In the genomic region with DNA sequence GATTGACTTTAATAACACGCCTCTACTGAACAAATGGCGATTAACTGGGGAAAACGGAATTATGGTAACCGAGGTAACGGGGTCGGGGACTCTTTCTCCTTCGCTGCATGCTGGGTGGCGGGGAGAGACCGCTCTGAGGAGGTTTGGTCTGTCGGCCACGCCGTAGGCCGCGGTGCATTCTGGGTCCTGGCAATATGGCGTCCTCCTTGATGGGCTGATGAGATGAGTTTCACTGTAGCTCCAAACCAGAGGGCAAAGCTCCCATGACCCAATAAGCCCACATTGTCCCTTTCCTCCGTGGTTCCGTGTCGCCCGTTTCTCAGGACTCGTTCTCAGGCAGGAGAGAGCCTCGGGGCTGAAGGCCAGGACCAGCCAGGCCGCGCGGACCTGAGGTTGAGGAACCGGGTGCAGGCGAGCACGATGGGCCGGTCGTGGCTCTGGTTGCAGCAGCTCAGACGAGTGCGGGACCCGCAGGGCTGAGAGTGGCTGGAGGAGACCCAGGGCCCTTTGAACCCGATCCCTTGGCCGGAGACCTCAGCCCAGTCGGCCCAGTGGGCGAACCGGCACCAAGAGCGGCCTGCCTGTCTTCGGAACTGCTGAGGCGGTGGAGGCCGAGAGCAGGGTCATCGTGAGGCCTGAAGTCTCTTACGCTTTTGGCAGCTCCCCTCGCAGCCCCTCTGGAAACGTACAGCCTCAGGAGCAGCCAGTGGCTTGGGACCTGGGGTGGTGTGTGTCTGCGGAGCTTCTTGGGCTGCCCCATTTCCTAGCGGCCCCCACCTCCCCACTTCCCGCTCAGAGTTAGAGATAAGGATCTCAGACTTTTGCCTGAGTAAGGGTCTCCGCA, we compare ENCODE assay signal across 1 cellular context.
TF ChIP-seq lines count a peak whose summit lies in the region.

A gene with protein sequence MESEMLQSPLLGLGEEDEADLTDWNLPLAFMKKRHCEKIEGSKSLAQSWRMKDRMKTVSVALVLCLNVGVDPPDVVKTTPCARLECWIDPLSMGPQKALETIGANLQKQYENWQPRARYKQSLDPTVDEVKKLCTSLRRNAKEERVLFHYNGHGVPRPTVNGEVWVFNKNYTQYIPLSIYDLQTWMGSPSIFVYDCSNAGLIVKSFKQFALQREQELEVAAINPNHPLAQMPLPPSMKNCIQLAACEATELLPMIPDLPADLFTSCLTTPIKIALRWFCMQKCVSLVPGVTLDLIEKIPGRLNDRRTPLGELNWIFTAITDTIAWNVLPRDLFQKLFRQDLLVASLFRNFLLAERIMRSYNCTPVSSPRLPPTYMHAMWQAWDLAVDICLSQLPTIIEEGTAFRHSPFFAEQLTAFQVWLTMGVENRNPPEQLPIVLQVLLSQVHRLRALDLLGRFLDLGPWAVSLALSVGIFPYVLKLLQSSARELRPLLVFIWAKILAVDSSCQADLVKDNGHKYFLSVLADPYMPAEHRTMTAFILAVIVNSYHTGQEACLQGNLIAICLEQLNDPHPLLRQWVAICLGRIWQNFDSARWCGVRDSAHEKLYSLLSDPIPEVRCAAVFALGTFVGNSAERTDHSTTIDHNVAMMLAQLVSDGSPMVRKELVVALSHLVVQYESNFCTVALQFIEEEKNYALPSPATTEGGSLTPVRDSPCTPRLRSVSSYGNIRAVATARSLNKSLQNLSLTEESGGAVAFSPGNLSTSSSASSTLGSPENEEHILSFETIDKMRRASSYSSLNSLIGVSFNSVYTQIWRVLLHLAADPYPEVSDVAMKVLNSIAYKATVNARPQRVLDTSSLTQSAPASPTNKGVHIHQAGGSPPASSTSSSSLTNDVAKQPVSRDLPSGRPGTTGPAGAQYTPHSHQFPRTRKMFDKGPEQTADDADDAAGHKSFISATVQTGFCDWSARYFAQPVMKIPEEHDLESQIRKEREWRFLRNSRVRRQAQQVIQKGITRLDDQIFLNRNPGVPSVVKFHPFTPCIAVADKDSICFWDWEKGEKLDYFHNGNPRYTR (N-terminal part only) (plus strand): TSS at position 184 of the 844 bp plus-strand sequence. CDS start 792 bp downstream, outside the sequence.

TF ChIP-seq in K562, 482 proteins besides CTCF, POLR2A, EP300 and RAD21 (continued from another document and continues in another):
- TF ChIP-seq, protein P1, sequence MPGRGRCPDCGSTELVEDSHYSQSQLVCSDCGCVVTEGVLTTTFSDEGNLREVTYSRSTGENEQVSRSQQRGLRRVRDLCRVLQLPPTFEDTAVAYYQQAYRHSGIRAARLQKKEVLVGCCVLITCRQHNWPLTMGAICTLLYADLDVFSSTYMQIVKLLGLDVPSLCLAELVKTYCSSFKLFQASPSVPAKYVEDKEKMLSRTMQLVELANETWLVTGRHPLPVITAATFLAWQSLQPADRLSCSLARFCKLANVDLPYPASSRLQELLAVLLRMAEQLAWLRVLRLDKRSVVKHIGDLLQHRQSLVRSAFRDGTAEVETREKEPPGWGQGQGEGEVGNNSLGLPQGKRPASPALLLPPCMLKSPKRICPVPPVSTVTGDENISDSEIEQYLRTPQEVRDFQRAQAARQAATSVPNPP (IDR thresholded peaks at IDR 0.05; ENCODE audit: borderline replicate concordance, insufficient read depth, insufficient read length): no peak
- TF ChIP-seq KAT7 (CRISPR knock-in tag; IDR thresholded peaks at IDR 0.05; ENCODE audit: borderline replicate concordance) (peak; percentile 88; the same call in 1 of the 2 replicates), ATF7 (IDR thresholded peaks at IDR 0.05) (peak; percentile 55; the same call in 1 of the 2 replicates), ZNF431 (CRISPR knock-in tag; IDR thresholded peaks at IDR 0.05) (peak; percentile 74; the same call in 1 of the 2 replicates), TAF1 (IDR thresholded peaks at IDR 0.05; ENCODE audit: control insufficient read depth, extremely low read depth, insufficient read depth, low read length, severe bottlenecking) (peak; percentile 98), ATF1 (CRISPR knock-in tag; IDR thresholded peaks at IDR 0.05) (no peak), ATF1 (tag; IDR thresholded peaks at IDR 0.05) (peak; percentile 49; the same call in 1 of the 2 replicates), ZNF282 (CRISPR knock-in tag; IDR thresholded peaks at IDR 0.05) (0 out of 2 replicates have a peak, but pooled peaks have one; percentile 68), JUND (IDR thresholded peaks at IDR 0.05; ENCODE audit: borderline replicate concordance, low read depth, low read length) (peak; percentile 44; the same call in 1 of the 2 replicates), JUND (tag; IDR thresholded peaks at IDR 0.05; ENCODE audit: borderline replicate concordance, low read depth, low read length) (peak; percentile 15; the same call in 2 of the 3 replicates), KLF16 (IDR thresholded peaks at IDR 0.05) (peak; percentile 91), CBX2 (IDR thresholded peaks at IDR 0.05; ENCODE audit: insufficient read depth, low read length, poor library complexity, severe bottlenecking) (no peak), HMG20B (CRISPR knock-in tag; IDR thresholded peaks at IDR 0.05) (no peak), PCBP2 (IDR thresholded peaks at IDR 0.05; ENCODE audit: low read depth, low read length, poor library complexity, severe bottlenecking) (no peak), RNF2 (IDR thresholded peaks at IDR 0.05) (peak; percentile 82), FIP1L1 (IDR thresholded peaks at IDR 0.05; ENCODE audit: low read depth, low read length, poor library complexity, severe bottlenecking) (peak; percentile 72), ASH1L (IDR thresholded peaks at IDR 0.05; ENCODE audit: borderline replicate concordance, low read depth, partially characterized antibody) (no peak), KLF1 (tag; IDR thresholded peaks at IDR 0.05) (no peak), HDAC2 (IDR thresholded peaks at IDR 0.05) (peak; percentile 89; the same call in 1 of the 2 replicates), SP1 (CRISPR knock-in tag; IDR thresholded peaks at IDR 0.05) (peak; percentile 60)
- TF ChIP-seq, protein P2, sequence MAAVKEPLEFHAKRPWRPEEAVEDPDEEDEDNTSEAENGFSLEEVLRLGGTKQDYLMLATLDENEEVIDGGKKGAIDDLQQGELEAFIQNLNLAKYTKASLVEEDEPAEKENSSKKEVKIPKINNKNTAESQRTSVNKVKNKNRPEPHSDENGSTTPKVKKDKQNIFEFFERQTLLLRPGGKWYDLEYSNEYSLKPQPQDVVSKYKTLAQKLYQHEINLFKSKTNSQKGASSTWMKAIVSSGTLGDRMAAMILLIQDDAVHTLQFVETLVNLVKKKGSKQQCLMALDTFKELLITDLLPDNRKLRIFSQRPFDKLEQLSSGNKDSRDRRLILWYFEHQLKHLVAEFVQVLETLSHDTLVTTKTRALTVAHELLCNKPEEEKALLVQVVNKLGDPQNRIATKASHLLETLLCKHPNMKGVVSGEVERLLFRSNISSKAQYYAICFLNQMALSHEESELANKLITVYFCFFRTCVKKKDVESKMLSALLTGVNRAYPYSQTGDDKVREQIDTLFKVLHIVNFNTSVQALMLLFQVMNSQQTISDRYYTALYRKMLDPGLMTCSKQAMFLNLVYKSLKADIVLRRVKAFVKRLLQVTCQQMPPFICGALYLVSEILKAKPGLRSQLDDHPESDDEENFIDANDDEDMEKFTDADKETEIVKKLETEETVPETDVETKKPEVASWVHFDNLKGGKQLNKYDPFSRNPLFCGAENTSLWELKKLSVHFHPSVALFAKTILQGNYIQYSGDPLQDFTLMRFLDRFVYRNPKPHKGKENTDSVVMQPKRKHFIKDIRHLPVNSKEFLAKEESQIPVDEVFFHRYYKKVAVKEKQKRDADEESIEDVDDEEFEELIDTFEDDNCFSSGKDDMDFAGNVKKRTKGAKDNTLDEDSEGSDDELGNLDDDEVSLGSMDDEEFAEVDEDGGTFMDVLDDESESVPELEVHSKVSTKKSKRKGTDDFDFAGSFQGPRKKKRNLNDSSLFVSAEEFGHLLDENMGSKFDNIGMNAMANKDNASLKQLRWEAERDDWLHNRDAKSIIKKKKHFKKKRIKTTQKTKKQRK (IDR thresholded peaks at IDR 0.05; ENCODE audit: borderline replicate concordance, low read depth, low read length): no peak
- TF ChIP-seq, protein P3, sequence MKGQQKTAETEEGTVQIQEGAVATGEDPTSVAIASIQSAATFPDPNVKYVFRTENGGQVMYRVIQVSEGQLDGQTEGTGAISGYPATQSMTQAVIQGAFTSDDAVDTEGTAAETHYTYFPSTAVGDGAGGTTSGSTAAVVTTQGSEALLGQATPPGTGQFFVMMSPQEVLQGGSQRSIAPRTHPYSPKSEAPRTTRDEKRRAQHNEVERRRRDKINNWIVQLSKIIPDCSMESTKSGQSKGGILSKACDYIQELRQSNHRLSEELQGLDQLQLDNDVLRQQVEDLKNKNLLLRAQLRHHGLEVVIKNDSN (CRISPR knock-in tag; IDR thresholded peaks at IDR 0.05): 0 out of 2 replicates have a peak, but pooled peaks have one; percentile 22
- TF ChIP-seq, protein P4, sequence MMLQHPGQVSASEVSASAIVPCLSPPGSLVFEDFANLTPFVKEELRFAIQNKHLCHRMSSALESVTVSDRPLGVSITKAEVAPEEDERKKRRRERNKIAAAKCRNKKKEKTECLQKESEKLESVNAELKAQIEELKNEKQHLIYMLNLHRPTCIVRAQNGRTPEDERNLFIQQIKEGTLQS (IDR thresholded peaks at IDR 0.05): no peak
- TF ChIP-seq, protein P4 (CRISPR knock-in tag; conservative IDR thresholded peaks at IDR 0.05): no peak
- TF ChIP-seq, protein P5, sequence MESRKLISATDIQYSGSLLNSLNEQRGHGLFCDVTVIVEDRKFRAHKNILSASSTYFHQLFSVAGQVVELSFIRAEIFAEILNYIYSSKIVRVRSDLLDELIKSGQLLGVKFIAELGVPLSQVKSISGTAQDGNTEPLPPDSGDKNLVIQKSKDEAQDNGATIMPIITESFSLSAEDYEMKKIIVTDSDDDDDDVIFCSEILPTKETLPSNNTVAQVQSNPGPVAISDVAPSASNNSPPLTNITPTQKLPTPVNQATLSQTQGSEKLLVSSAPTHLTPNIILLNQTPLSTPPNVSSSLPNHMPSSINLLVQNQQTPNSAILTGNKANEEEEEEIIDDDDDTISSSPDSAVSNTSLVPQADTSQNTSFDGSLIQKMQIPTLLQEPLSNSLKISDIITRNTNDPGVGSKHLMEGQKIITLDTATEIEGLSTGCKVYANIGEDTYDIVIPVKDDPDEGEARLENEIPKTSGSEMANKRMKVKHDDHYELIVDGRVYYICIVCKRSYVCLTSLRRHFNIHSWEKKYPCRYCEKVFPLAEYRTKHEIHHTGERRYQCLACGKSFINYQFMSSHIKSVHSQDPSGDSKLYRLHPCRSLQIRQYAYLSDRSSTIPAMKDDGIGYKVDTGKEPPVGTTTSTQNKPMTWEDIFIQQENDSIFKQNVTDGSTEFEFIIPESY (CRISPR knock-in tag; IDR thresholded peaks at IDR 0.05): peak; percentile 73
- TF ChIP-seq, protein P6, sequence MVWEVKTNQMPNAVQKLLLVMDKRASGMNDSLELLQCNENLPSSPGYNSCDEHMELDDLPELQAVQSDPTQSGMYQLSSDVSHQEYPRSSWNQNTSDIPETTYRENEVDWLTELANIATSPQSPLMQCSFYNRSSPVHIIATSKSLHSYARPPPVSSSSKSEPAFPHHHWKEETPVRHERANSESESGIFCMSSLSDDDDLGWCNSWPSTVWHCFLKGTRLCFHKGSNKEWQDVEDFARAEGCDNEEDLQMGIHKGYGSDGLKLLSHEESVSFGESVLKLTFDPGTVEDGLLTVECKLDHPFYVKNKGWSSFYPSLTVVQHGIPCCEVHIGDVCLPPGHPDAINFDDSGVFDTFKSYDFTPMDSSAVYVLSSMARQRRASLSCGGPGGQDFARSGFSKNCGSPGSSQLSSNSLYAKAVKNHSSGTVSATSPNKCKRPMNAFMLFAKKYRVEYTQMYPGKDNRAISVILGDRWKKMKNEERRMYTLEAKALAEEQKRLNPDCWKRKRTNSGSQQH (CRISPR knock-in tag; IDR thresholded peaks at IDR 0.05): peak; percentile 52; the same call in 1 of the 2 replicates
- TF ChIP-seq, protein P7, sequence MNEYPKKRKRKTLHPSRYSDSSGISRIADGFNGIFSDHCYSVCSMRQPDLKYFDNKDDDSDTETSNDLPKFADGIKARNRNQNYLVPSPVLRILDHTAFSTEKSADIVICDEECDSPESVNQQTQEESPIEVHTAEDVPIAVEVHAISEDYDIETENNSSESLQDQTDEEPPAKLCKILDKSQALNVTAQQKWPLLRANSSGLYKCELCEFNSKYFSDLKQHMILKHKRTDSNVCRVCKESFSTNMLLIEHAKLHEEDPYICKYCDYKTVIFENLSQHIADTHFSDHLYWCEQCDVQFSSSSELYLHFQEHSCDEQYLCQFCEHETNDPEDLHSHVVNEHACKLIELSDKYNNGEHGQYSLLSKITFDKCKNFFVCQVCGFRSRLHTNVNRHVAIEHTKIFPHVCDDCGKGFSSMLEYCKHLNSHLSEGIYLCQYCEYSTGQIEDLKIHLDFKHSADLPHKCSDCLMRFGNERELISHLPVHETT (CRISPR knock-in tag; conservative IDR thresholded peaks at IDR 0.05 in 1 of 2, IDR thresholded peaks at IDR 0.05 in 1 of 2): peak in 1 of 2 experiments; percentile 59; a peak in 2 of 4 replicates
- TF ChIP-seq, protein P8, sequence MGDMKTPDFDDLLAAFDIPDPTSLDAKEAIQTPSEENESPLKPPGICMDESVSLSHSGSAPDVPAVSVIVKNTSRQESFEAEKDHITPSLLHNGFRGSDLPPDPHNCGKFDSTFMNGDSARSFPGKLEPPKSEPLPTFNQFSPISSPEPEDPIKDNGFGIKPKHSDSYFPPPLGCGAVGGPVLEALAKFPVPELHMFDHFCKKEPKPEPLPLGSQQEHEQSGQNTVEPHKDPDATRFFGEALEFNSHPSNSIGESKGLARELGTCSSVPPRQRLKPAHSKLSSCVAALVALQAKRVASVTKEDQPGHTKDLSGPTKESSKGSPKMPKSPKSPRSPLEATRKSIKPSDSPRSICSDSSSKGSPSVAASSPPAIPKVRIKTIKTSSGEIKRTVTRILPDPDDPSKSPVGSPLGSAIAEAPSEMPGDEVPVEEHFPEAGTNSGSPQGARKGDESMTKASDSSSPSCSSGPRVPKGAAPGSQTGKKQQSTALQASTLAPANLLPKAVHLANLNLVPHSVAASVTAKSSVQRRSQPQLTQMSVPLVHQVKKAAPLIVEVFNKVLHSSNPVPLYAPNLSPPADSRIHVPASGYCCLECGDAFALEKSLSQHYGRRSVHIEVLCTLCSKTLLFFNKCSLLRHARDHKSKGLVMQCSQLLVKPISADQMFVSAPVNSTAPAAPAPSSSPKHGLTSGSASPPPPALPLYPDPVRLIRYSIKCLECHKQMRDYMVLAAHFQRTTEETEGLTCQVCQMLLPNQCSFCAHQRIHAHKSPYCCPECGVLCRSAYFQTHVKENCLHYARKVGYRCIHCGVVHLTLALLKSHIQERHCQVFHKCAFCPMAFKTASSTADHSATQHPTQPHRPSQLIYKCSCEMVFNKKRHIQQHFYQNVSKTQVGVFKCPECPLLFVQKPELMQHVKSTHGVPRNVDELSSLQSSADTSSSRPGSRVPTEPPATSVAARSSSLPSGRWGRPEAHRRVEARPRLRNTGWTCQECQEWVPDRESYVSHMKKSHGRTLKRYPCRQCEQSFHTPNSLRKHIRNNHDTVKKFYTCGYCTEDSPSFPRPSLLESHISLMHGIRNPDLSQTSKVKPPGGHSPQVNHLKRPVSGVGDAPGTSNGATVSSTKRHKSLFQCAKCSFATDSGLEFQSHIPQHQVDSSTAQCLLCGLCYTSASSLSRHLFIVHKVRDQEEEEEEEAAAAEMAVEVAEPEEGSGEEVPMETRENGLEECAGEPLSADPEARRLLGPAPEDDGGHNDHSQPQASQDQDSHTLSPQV (IDR thresholded peaks at IDR 0.05): peak; percentile 77
- TF ChIP-seq, protein P9, sequence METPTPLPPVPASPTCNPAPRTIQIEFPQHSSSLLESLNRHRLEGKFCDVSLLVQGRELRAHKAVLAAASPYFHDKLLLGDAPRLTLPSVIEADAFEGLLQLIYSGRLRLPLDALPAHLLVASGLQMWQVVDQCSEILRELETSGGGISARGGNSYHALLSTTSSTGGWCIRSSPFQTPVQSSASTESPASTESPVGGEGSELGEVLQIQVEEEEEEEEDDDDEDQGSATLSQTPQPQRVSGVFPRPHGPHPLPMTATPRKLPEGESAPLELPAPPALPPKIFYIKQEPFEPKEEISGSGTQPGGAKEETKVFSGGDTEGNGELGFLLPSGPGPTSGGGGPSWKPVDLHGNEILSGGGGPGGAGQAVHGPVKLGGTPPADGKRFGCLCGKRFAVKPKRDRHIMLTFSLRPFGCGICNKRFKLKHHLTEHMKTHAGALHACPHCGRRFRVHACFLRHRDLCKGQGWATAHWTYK (CRISPR knock-in tag; IDR thresholded peaks at IDR 0.05): no peak
